ENCODE assay signal across 16 cellular contexts in genomic region chr2:237979331-237979730, GRCh38. TPM values are rescaled to one million over a fixed set of nuclear protein-coding genes. Genes with fewer than 3 reads are reported as not detected.
DNase-seq lines count a peak whose midpoint lies in the region; ATAC-seq lines count a peak whose summit lies in the region.
"Had no signal": no experiment of that assay in that cellular context is flagged by ENCODE, and none has a peak within 500 bp of the region (broad histone marks: within the 10 kb centered on the region; RNA-seq: fewer than 3 reads in every experiment).

No MANE protein-coding gene starts in this region.

- peaks cover 50% of the 10 kb centered on the region for H3K4me1 ChIP-seq in right cardiac atrium (ENCODE audit: control insufficient read depth, insufficient read depth, low read length)
- H3K4me1 ChIP-seq in naive thymus-derived CD4-positive, alpha-beta T cell (ENCODE audit: control insufficient read depth in 2 of 2, insufficient read depth in 2 of 2, low read length in 2 of 2): peaks cover 0 to 42% of the 10 kb centered on the region in 2 donors
- H3K4me1 ChIP-seq: right lobe of liver had no signal

- H3K9me3 Mint-ChIP-seq in activated naive CD8-positive, alpha-beta T cell treated with anti-CD3 and anti-CD28 coated beads for 36 hours: no peaks in the 10 kb centered on the region
- peaks cover 0 to 1% (median 0%) of the 10 kb centered on the region in 11 donors for H3K9me3 Mint-ChIP-seq in naive thymus-derived CD4-positive, alpha-beta T cell

- no peak overlapping the region for H3K4me3 ChIP-seq in right cardiac atrium (ENCODE audit: low read length)
- no peak overlapping the region for H3K4me3 ChIP-seq in naive thymus-derived CD4-positive, alpha-beta T cell (ENCODE audit: low read length)
- H3K4me3 ChIP-seq: body of pancreas, esophagus squamous epithelium, heart right ventricle, right lobe of liver had no signal

- peak overlapping the region; percentile 92 for H3K27ac Mint-ChIP-seq in activated naive CD8-positive, alpha-beta T cell treated with anti-CD3 and anti-CD28 coated beads for 36 hours
- H3K27ac Mint-ChIP-seq in naive thymus-derived CD4-positive, alpha-beta T cell: peak overlapping the region in 3 of 9 donors; percentile 43 to 87 (median 76)

- intact Hi-C loops in right cardiac atrium (cut with DNase I) (no loop called here), left ventricle myocardium superior (cut with micrococcal nuclease) (no loop called here)
- intact Hi-C loops in naive thymus-derived CD4-positive, alpha-beta T cell (cut with micrococcal nuclease): no loop called here

- 78% methylated on average over 6 of the region's 6 CpGs for WGBS in right cardiac atrium

- DNase-seq in right cardiac atrium (peak in 2 of 3 donors; percentile 55 to 57), left ventricle myocardium superior (no peak), nucleus accumbens (lab: John Stamatoyannopoulos, UW) (no peak)
- no peak for DNase-seq in activated naive CD8-positive, alpha-beta T cell treated with anti-CD3 and anti-CD28 coated beads for 36 hours
- DNase-seq in naive thymus-derived CD4-positive, alpha-beta T cell: no peak
- no peak for DNase-seq in stimulated activated CD4-positive, alpha-beta T cell treated with anti-CD3 and anti-CD28 coated beads, Interleukin-15, amount 100 ng/mL, for 24 hours
- DNase-seq: activated CD4-positive, CD25-positive, alpha-beta regulatory T cell treated with anti-CD3 and anti-CD28 coated beads, Interleukin-2, amount 50 U/mL, for 72 hours; body of pancreas; esophagus squamous epithelium; heart right ventricle; kidney; NCI-H146; right lobe of liver; stimulated activated CD4-positive, alpha-beta T cell treated with anti-CD3 and anti-CD28 coated beads, Interleukin-1b, Interleukin-23, amount 100 ng/mL, for 48 hours had no signal

- peak overlapping the region; percentile 18 for H3K27ac ChIP-seq in right cardiac atrium (ENCODE audit: low read length)
- no peak overlapping the region for H3K27ac ChIP-seq in naive thymus-derived CD4-positive, alpha-beta T cell (ENCODE audit: low read depth, low read length)
- H3K27ac ChIP-seq: body of pancreas, esophagus squamous epithelium, right lobe of liver had no signal

- POLR2A ChIA-PET in naive thymus-derived CD4-positive, alpha-beta T cell (lab: Charles Lee): interaction anchor here (0.5 to 4.4 kb wide), 3 partner anchors 10 to 225 kb away, joined by 3 to 17 read pairs (median 3); no protein-coding TSS in a partner anchor

- H3K27me3 Mint-ChIP-seq in activated naive CD8-positive, alpha-beta T cell treated with anti-CD3 and anti-CD28 coated beads for 36 hours: no peaks in the 10 kb centered on the region
- no peaks in the 10 kb centered on the region for H3K27me3 Mint-ChIP-seq in naive thymus-derived CD4-positive, alpha-beta T cell

- ATAC-seq in right cardiac atrium (peak in 1 of 2 donors; percentile 31), left ventricle myocardium superior (no peak), HG03045 (IDR thresholded peaks at IDR 0.05; ENCODE audit: unreplicated experiment) (no peak)
- ATAC-seq in naive thymus-derived CD4-positive, alpha-beta T cell: peak; percentile 33
- ATAC-seq: body of pancreas, Right ventricle myocardium inferior had no signal

- H3K4me1 Mint-ChIP-seq in activated naive CD8-positive, alpha-beta T cell treated with anti-CD3 and anti-CD28 coated beads for 36 hours: peaks cover 59% of the 10 kb centered on the region
- H3K4me1 Mint-ChIP-seq in naive thymus-derived CD4-positive, alpha-beta T cell: peaks cover 53 to 87% (median 75%) of the 10 kb centered on the region in 7 donors

- no peaks in the 10 kb centered on the region for H3K27me3 ChIP-seq in right cardiac atrium (ENCODE audit: control insufficient read depth, insufficient read depth)
- H3K27me3 ChIP-seq in naive thymus-derived CD4-positive, alpha-beta T cell (ENCODE audit: control insufficient read depth in 2 of 2, insufficient read depth in 2 of 2, low read length in 2 of 2): no peaks in the 10 kb centered on the region
- H3K27me3 ChIP-seq: body of pancreas, esophagus squamous epithelium, heart right ventricle, right lobe of liver had no signal

- CTCF ChIA-PET in naive thymus-derived CD4-positive, alpha-beta T cell (lab: Charles Lee): interaction anchor here (1.2 to 1.5 kb wide), 2 partner anchors 10 to 121 kb away, joined by 3 read pairs; no protein-coding TSS in a partner anchor

- peaks cover 0 to 35% (median 0%) of the 10 kb centered on the region in 3 experiments for H3K36me3 ChIP-seq in naive thymus-derived CD4-positive, alpha-beta T cell (ENCODE audit: control insufficient read depth in 2 of 3, insufficient read depth in 3 of 3, low read length in 3 of 3)

- H3K9me3 ChIP-seq in right cardiac atrium (ENCODE audit: control insufficient read depth, low read length): no peaks in the 10 kb centered on the region
- H3K9me3 ChIP-seq in naive thymus-derived CD4-positive, alpha-beta T cell (ENCODE audit: control insufficient read depth in 2 of 3, low read length in 3 of 3): no peaks in the 10 kb centered on the region
- H3K9me3 ChIP-seq: body of pancreas, esophagus squamous epithelium, heart right ventricle, right lobe of liver had no signal

- no peak overlapping the region for H3K4me3 Mint-ChIP-seq in activated naive CD8-positive, alpha-beta T cell treated with anti-CD3 and anti-CD28 coated beads for 36 hours
- peak overlapping the region in 8 of 10 donors; percentile 33 to 74 (median 56) for H3K4me3 Mint-ChIP-seq in naive thymus-derived CD4-positive, alpha-beta T cell

- H3K36me3 Mint-ChIP-seq in activated naive CD8-positive, alpha-beta T cell treated with anti-CD3 and anti-CD28 coated beads for 36 hours: peaks cover 36% of the 10 kb centered on the region
- peaks cover 7 to 40% (median 21%) of the 10 kb centered on the region in 5 donors for H3K36me3 Mint-ChIP-seq in naive thymus-derived CD4-positive, alpha-beta T cell

RNA-seq across cellular contexts. Expression of gene UBE2F, which starts 12.5 kb away (rescaled TPM):
- total RNA-seq in right cardiac atrium (100 to 1,000 TPM; 100 to 118 (median 107) TPM), left ventricle myocardium superior (67.7 TPM)
- polyA plus RNA-seq in right cardiac atrium: 95.9 TPM
- total RNA-seq in activated naive CD8-positive, alpha-beta T cell treated with anti-CD3 and anti-CD28 coated beads for 36 hours: 10 to 100 TPM; 57.9 to 58.9 TPM
- total RNA-seq in naive thymus-derived CD4-positive, alpha-beta T cell: 10 to 100 TPM; 42.5 to 80.9 (median 48.3) TPM
- polyA plus RNA-seq in naive thymus-derived CD4-positive, alpha-beta T cell: 100 to 1,000 TPM in 1 of 2 donors, 10 to 100 TPM in 1; 95.6 to 114 TPM

Comparison
In these comparisons a context has a peak if more than half of its experiments do, and no peak if none do; other contexts are left out.
1. DNase-seq: peak in right cardiac atrium (2 of 3); none in left ventricle myocardium superior (single experiment), activated naive CD8-positive, alpha-beta T cell treated with anti-CD3 and anti-CD28 coated beads for 36 hours (single experiment), naive thymus-derived CD4-positive, alpha-beta T cell (0 of 9), nucleus accumbens (0 of 56) and stimulated activated CD4-positive, alpha-beta T cell treated with anti-CD3 and anti-CD28 coated beads, Interleukin-15, amount 100 ng/mL, for 24 hours (single experiment).